Comparison of ENCODE assay signal across 1 cellular context in the genomic region with DNA sequence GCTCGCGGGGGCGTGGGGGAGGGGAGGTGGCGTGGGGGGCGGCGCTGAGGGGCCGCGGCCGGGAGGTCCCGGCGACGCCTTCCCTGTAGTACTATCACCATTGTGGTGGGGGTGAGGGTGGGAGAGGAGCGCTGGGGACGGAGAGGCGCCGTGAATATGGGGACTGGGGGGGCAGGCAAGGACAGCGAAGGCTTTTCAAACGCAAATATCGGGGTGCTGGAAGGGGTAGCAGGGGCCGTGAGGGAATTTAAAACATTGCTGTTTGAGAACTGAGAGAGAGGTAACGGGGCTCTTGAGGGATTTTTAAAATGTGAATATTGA.
TF ChIP-seq lines count a peak whose summit lies in the region.

No MANE protein-coding gene starts in this region.

TF ChIP-seq in GM12878, 131 proteins besides CTCF, POLR2A, EP300 and RAD21:
- TF ChIP-seq, protein P1, sequence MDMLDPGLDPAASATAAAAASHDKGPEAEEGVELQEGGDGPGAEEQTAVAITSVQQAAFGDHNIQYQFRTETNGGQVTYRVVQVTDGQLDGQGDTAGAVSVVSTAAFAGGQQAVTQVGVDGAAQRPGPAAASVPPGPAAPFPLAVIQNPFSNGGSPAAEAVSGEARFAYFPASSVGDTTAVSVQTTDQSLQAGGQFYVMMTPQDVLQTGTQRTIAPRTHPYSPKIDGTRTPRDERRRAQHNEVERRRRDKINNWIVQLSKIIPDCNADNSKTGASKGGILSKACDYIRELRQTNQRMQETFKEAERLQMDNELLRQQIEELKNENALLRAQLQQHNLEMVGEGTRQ (IDR thresholded peaks at IDR 0.05; ENCODE audit: borderline replicate concordance, low read depth, low read length) = no peak
- TF ChIP-seq SUZ12 (IDR thresholded peaks at IDR 0.05; ENCODE audit: unreplicated experiment) (no peak), SRF (IDR thresholded peaks at IDR 0.05; ENCODE audit: low read depth in 2 of 2, low read length in 2 of 2) (no peak)
- TF ChIP-seq, protein P2, sequence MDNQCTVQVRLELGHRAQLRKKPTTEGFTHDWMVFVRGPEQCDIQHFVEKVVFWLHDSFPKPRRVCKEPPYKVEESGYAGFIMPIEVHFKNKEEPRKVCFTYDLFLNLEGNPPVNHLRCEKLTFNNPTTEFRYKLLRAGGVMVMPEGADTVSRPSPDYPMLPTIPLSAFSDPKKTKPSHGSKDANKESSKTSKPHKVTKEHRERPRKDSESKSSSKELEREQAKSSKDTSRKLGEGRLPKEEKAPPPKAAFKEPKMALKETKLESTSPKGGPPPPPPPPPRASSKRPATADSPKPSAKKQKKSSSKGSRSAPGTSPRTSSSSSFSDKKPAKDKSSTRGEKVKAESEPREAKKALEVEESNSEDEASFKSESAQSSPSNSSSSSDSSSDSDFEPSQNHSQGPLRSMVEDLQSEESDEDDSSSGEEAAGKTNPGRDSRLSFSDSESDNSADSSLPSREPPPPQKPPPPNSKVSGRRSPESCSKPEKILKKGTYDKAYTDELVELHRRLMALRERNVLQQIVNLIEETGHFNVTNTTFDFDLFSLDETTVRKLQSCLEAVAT (IDR thresholded peaks at IDR 0.05) = no peak
